Comparison of ENCODE assay signal across 34 cellular contexts in genomic region chr22:20191000-20191515, GRCh38. TPM values are rescaled to one million over a fixed set of nuclear protein-coding genes. Genes with fewer than 3 reads are reported as not detected.
"Had no signal": no experiment of that assay in that cellular context is flagged by ENCODE, and none has a peak within 500 bp of the region (broad histone marks: within the 10 kb centered on the region; RNA-seq: fewer than 3 reads in every experiment).

No MANE protein-coding gene starts in this region.

- H3K4me1 ChIP-seq: adrenal gland, body of pancreas, Peyer's patch had no signal

- H3K9me3 ChIP-seq: adrenal gland, body of pancreas, Peyer's patch had no signal

- ATAC-seq: activated CD8-positive, alpha-beta T cell treated with anti-CD3 and anti-CD28 coated beads for 36 hours; activated naive CD4-positive, alpha-beta T cell treated with anti-CD3 and anti-CD28 coated beads, Interleukin-2, amount 50 U/mL, for 72 hours; body of pancreas; PC-3; SK-N-SH treated with all-trans-retinoic acid at 6 μM for 48 hours had no signal

- H3K27me3 ChIP-seq: adrenal gland, body of pancreas, Peyer's patch had no signal

- H3K4me1 Mint-ChIP-seq: activated CD4-positive, alpha-beta T cell treated with anti-CD3 and anti-CD28 coated beads, Interleukin-2, amount 10 ng/mL, durations not matched to agents 24 days and 14 days; T-cell had no signal

- H3K36me3 Mint-ChIP-seq: activated naive CD4-positive, alpha-beta T cell treated with anti-CD3 and anti-CD28 coated beads, Interleukin-2, amount 50 U/mL, for 72 hours; T-cell had no signal

- H3K27ac ChIP-seq: adrenal gland, body of pancreas, Peyer's patch had no signal

- H3K4me3 Mint-ChIP-seq: activated CD4-positive, alpha-beta T cell treated with anti-CD3 and anti-CD28 coated beads, Interleukin-2, amount 10 ng/mL, durations not matched to agents 24 days and 14 days; activated CD8-positive, alpha-beta T cell treated with anti-CD3 and anti-CD28 coated beads for 36 hours; activated T-cell treated with anti-CD3 and anti-CD28 coated beads, Interleukin-2, amount 50 U/mL, for 24 hours; T-cell had no signal

- DNase-seq: activated CD4-positive, alpha-beta T cell treated with anti-CD3 and anti-CD28 coated beads, Interleukin-2, amount 10 ng/mL, durations not matched to agents 24 days and 14 days; activated CD4-positive, alpha-beta T cell treated with anti-CD3 and anti-CD28 coated beads, Interleukin-2, amount 50 U/mL, for 4 hours; activated CD8-positive, alpha-beta T cell treated with anti-CD3 and anti-CD28 coated beads for 36 hours; activated gamma-delta T cell; activated naive CD4-positive, alpha-beta T cell treated with Interleukin-2 at 50 U/mL for 16 hours; activated T-cell treated with anti-CD3 and anti-CD28 coated beads, Interleukin-2, amount 50 U/mL, for 24 hours; adrenal gland; body of pancreas; central memory CD4-positive, alpha-beta T cell; NCI-H1048; NCI-H1105 treated with DMSO at 0.1 percent for 48 hours; NCI-H1436; NCI-H1694; NCI-H1930; NCI-H2081 treated with DMSO at 0.1 percent for 48 hours; NCI-H226; NCI-H446 treated with DMSO at 0.1 percent for 48 hours; NCI-H524; NCI-H69; NCI-H82; NK-92 treated with Interleukin-12 subunit alpha and Interleukin-12 subunit beta, amount 100 ng/mL, for 24 hours; PC-3; Peyer's patch; RPMI8226; SIG-M5; T-cell; T-helper 2 cell; T-helper 9 cell had no signal

- H3K36me3 ChIP-seq: adrenal gland, Peyer's patch had no signal

- H3K27ac Mint-ChIP-seq: activated CD4-positive, alpha-beta T cell treated with anti-CD3 and anti-CD28 coated beads, Interleukin-2, amount 10 ng/mL, durations not matched to agents 24 days and 14 days; activated CD8-positive, alpha-beta T cell treated with anti-CD3 and anti-CD28 coated beads for 36 hours; activated naive CD4-positive, alpha-beta T cell treated with anti-CD3 and anti-CD28 coated beads, Interleukin-2, amount 50 U/mL, for 72 hours; activated T-cell treated with anti-CD3 and anti-CD28 coated beads, Interleukin-2, amount 50 U/mL, for 24 hours; activated T-helper 2 cell treated with anti-CD3 and anti-CD28 coated beads, Interferon-gamma antibody, Interleukin-2, Interleukin-4, amounts not matched to agents 10 μg/mL and 5 μg/mL and 100 μg/mL, durations not matched to agents 14 hours and 24 hours and 36 hours; T-cell had no signal

- H3K9me3 Mint-ChIP-seq: activated CD4-positive, alpha-beta T cell treated with anti-CD3 and anti-CD28 coated beads, Interleukin-2, amount 10 ng/mL, durations not matched to agents 24 days and 14 days; activated CD8-positive, alpha-beta T cell treated with anti-CD3 and anti-CD28 coated beads for 36 hours; activated naive CD4-positive, alpha-beta T cell treated with anti-CD3 and anti-CD28 coated beads, Interleukin-2, amount 50 U/mL, for 72 hours; activated T-cell treated with anti-CD3 and anti-CD28 coated beads, Interleukin-2, amount 50 U/mL, for 24 hours; activated T-helper 2 cell treated with anti-CD3 and anti-CD28 coated beads, Interferon-gamma antibody, Interleukin-2, Interleukin-4, amounts not matched to agents 10 μg/mL and 5 μg/mL and 100 μg/mL, durations not matched to agents 14 hours and 24 hours and 36 hours; T-cell had no signal

- H3K27me3 Mint-ChIP-seq: activated CD4-positive, alpha-beta T cell treated with anti-CD3 and anti-CD28 coated beads, Interleukin-2, amount 10 ng/mL, durations not matched to agents 24 days and 14 days; activated CD8-positive, alpha-beta T cell treated with anti-CD3 and anti-CD28 coated beads for 36 hours; activated T-cell treated with anti-CD3 and anti-CD28 coated beads, Interleukin-2, amount 50 U/mL, for 24 hours; T-cell had no signal

- H3K4me3 ChIP-seq: adrenal gland, body of pancreas, Peyer's patch had no signal

RNA-seq across cellular contexts. Expression of gene CCDC188, which starts 40.2 kb away (rescaled TPM):
- total RNA-seq: activated CD4-positive, alpha-beta T cell treated with anti-CD3 and anti-CD28 coated beads, Interleukin-2, amount 10 ng/mL, durations not matched to agents 24 days and 14 days; activated CD8-positive, alpha-beta memory T cell treated with anti-CD3 and anti-CD28 coated beads for 36 hours; activated CD8-positive, alpha-beta T cell treated with anti-CD3 and anti-CD28 coated beads for 36 hours; activated naive CD4-positive, alpha-beta T cell treated with anti-CD3 and anti-CD28 coated beads, Interleukin-2, amount 50 U/mL, for 72 hours; astrocyte; body of pancreas; PC-3; SK-MEL-5 had no signal
